Comparison of ENCODE assay signal across 1 cellular context in the genomic region with DNA sequence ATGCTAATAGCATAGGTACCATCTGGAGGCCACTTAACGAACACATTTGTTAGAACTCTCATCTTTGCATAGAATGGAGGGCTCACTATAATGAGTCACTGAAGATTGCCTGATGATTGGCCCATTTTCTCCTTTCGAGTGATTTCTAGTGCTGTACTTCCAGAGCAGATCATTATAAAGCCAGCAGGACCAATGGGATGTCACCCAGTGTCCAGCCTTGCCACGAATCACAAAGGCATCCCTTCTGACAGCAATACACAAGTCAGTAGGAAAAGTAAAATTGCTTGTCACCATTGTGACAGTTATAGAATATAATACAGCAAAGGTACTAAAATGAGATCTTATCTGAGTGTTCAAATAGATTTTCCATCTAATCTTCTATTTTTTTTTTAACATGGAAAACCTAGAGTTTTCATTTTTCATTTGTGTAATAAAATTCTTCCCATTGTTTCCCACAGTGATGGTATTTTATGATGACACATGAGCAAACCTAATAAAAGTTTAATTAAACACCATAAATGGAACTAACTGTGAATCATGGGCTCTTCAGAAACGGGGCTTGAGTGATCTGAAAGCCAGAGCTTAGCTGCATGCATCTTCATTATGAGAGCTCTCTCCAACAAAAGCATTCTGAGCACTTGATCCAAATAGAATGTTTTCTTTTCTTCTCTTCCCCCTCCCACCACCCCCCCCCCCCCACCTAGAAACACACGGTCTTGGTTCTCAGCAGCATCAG.
TF ChIP-seq lines count a peak whose summit lies in the region.

No MANE protein-coding gene starts in this region.

TF ChIP-seq in HepG2, 621 proteins besides CTCF, POLR2A, EP300 and RAD21 (continued from another document):
- TF ChIP-seq, protein P1, sequence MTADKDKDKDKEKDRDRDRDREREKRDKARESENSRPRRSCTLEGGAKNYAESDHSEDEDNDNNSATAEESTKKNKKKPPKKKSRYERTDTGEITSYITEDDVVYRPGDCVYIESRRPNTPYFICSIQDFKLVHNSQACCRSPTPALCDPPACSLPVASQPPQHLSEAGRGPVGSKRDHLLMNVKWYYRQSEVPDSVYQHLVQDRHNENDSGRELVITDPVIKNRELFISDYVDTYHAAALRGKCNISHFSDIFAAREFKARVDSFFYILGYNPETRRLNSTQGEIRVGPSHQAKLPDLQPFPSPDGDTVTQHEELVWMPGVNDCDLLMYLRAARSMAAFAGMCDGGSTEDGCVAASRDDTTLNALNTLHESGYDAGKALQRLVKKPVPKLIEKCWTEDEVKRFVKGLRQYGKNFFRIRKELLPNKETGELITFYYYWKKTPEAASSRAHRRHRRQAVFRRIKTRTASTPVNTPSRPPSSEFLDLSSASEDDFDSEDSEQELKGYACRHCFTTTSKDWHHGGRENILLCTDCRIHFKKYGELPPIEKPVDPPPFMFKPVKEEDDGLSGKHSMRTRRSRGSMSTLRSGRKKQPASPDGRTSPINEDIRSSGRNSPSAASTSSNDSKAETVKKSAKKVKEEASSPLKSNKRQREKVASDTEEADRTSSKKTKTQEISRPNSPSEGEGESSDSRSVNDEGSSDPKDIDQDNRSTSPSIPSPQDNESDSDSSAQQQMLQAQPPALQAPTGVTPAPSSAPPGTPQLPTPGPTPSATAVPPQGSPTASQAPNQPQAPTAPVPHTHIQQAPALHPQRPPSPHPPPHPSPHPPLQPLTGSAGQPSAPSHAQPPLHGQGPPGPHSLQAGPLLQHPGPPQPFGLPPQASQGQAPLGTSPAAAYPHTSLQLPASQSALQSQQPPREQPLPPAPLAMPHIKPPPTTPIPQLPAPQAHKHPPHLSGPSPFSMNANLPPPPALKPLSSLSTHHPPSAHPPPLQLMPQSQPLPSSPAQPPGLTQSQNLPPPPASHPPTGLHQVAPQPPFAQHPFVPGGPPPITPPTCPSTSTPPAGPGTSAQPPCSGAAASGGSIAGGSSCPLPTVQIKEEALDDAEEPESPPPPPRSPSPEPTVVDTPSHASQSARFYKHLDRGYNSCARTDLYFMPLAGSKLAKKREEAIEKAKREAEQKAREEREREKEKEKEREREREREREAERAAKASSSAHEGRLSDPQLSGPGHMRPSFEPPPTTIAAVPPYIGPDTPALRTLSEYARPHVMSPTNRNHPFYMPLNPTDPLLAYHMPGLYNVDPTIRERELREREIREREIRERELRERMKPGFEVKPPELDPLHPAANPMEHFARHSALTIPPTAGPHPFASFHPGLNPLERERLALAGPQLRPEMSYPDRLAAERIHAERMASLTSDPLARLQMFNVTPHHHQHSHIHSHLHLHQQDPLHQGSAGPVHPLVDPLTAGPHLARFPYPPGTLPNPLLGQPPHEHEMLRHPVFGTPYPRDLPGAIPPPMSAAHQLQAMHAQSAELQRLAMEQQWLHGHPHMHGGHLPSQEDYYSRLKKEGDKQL (CRISPR knock-in tag; IDR thresholded peaks at IDR 0.05; ENCODE audit: low read depth) = no peak
- TF ChIP-seq ZNF577 (CRISPR knock-in tag; IDR thresholded peaks at IDR 0.05; ENCODE audit: borderline replicate concordance, low read depth) = no peak
- TF ChIP-seq ZNF253 (CRISPR knock-in tag; IDR thresholded peaks at IDR 0.05; ENCODE audit: borderline replicate concordance) = no peak
- TF ChIP-seq NFE2 (CRISPR knock-in tag; IDR thresholded peaks at IDR 0.05) = no peak
- TF ChIP-seq RORA (CRISPR knock-in tag; IDR thresholded peaks at IDR 0.05) = no peak
- no peak for TF ChIP-seq KLF15 (CRISPR knock-in tag; IDR thresholded peaks at IDR 0.05; ENCODE audit: borderline replicate concordance)
- TF ChIP-seq ZNF34 (CRISPR knock-in tag; IDR thresholded peaks at IDR 0.05; ENCODE audit: borderline replicate concordance) = no peak
- TF ChIP-seq, protein P2, sequence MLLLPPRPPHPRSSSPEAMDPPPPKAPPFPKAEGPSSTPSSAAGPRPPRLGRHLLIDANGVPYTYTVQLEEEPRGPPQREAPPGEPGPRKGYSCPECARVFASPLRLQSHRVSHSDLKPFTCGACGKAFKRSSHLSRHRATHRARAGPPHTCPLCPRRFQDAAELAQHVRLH (CRISPR knock-in tag; IDR thresholded peaks at IDR 0.05; ENCODE audit: borderline replicate concordance, low read depth) = no peak
- no peak for TF ChIP-seq RFX3 (CRISPR knock-in tag; IDR thresholded peaks at IDR 0.05)
- TF ChIP-seq NFATC3 (CRISPR knock-in tag; IDR thresholded peaks at IDR 0.05) = no peak
- no peak for TF ChIP-seq STAT5B (CRISPR knock-in tag; IDR thresholded peaks at IDR 0.05)
- no peak for TF ChIP-seq ZNF484 (CRISPR knock-in tag; IDR thresholded peaks at IDR 0.05; ENCODE audit: borderline replicate concordance, low read depth)
- TF ChIP-seq GATAD2A (CRISPR knock-in tag; IDR thresholded peaks at IDR 0.05) = no peak
- TF ChIP-seq ZNF672 (CRISPR knock-in tag; IDR thresholded peaks at IDR 0.05) = no peak
